In genomic region chr2:173417801-173418200, GRCh38 we compare ENCODE assay signal across 18 cellular contexts.
A peak's percentile ranks its signal among the peaks of the same experiment; 100 is the strongest.
DNase-seq lines count a peak whose midpoint lies in the region; FAIRE-seq and TF ChIP-seq lines count a peak whose summit lies in the region.
"Had no signal": no experiment of that assay in that cellular context is flagged by ENCODE, and none has a peak within 500 bp of the region (broad histone marks: within the 10 kb centered on the region; RNA-seq: fewer than 3 reads in every experiment).

No MANE protein-coding gene starts in this region.

- TF ChIP-seq CTCF in D721Med (IDR thresholded peaks at IDR 0.05; ENCODE audit: insufficient read depth, missing control alignments): no peak
- no peak for TF ChIP-seq CTCF in WERI-Rb-1 (IDR thresholded peaks at IDR 0.05; ENCODE audit: low read depth, low read length)
- TF ChIP-seq CTCF in H1 (IDR thresholded peaks at IDR 0.05; ENCODE audit: control extremely low read depth in 1 of 3, insufficient read depth in 1 of 3, low read depth in 1 of 3, low read length in 3 of 3): no peak
- TF ChIP-seq CTCF in GM10266 (IDR thresholded peaks at IDR 0.05; ENCODE audit: control insufficient read depth, insufficient read depth, low read depth, missing control alignments): no peak

- no peaks in the 10 kb centered on the region for H3K23me2 ChIP-seq in H1 (ENCODE audit: low read depth, low read length)

- TF ChIP-seq POLR2A in H1 (IDR thresholded peaks at IDR 0.05; ENCODE audit: control extremely low read depth in 1 of 2, low read depth in 2 of 2, low read length in 2 of 2): no peak

- H2BK12ac ChIP-seq in H1 (ENCODE audit: low read depth, low read length): no peak overlapping the region

- no peak for TF ChIP-seq RAD21 in H1 (IDR thresholded peaks at IDR 0.05 in 1 of 2, conservative IDR thresholded peaks at IDR 0.05 in 1 of 2; ENCODE audit: low read depth in 2 of 2, low read length in 2 of 2)

- FAIRE-seq in A204.1 (lab: Jason Lieb, UNC) (peak; percentile 67), D721Med (lab: Jason Lieb, UNC) (peak; percentile 21), H1 (lab: Jason Lieb, UNC) (no peak)
- FAIRE-seq: GM12891, GM19239 had no signal

- no peaks in the 10 kb centered on the region for H3K79me1 ChIP-seq in H1 (ENCODE audit: low read depth, low read length)

- TF ChIP-seq EP300 in H1 (IDR thresholded peaks at IDR 0.05; ENCODE audit: borderline replicate concordance in 1 of 2, low read depth in 2 of 2, low read length in 2 of 2): no peak

- POLR2A ChIA-PET in H1 (lab: Charles Lee; ENCODE audit: partially characterized antibody): no interaction called here

- H3K23ac ChIP-seq in H1 (ENCODE audit: insufficient read length): no peak overlapping the region

- no peak overlapping the region for H3K4ac ChIP-seq in H1 (replicated peaks; ENCODE audit: insufficient read length, low read depth, low read length)

- DNase-seq in D721Med (ENCODE audit: insufficient read length, low spot score) (no peak), WERI-Rb-1 (no peak), H1 (ENCODE audit: low read depth in 1 of 2, low spot score in 2 of 2) (no peak), 8988T (no peak), NCI-H1105 (lab: John Stamatoyannopoulos, UW) (no peak), glomerular visceral epithelial cell (ENCODE audit: extremely low spot score) (no peak), GM10266 (ENCODE audit: extremely low spot score) (no peak)
- DNase-seq: CD4-positive, alpha-beta memory T cell; DMS 273 treated with DMSO at 0.1 percent for 48 hours; DMS53; DND-41; EL; KG1 had no signal

- CTCF ChIA-PET in H1 (lab: Charles Lee; ENCODE audit: partially characterized antibody): no interaction called here

- no peak overlapping the region for H2AFZ ChIP-seq in H1 (ENCODE audit: low read length)

- H3K56ac ChIP-seq in H1 (replicated peaks; ENCODE audit: insufficient read length, low read depth, low read length): no peak overlapping the region

- H3K36me3 ChIP-seq in WERI-Rb-1 (no peaks in the 10 kb centered on the region), H1 (ENCODE audit: control insufficient read depth in 2 of 4, insufficient read depth in 4 of 4, low read length in 3 of 4) (no peaks in the 10 kb centered on the region)
- H3K36me3 ChIP-seq: BLaER1, HAP-1 had no signal

- no peak overlapping the region for H4K91ac ChIP-seq in H1 (replicated peaks; ENCODE audit: insufficient read length, low read length)

- no peak overlapping the region for H3K4me2 ChIP-seq in H1 (ENCODE audit: insufficient read depth in 1 of 2, low read depth in 2 of 2, low read length in 2 of 2)
- H3K4me2 ChIP-seq: BLaER1 had no signal

- H4K8ac ChIP-seq in H1 (ENCODE audit: extremely low read depth, insufficient read depth, low read length): no peak overlapping the region

- H3K27ac ChIP-seq in WERI-Rb-1 (peak overlapping the region; percentile 96; the same call in 1 of the 2 replicates), H1 (ENCODE audit: low read depth, low read length) (no peak overlapping the region)
- H3K27ac ChIP-seq: BLaER1 had no signal

- H3K27me3 ChIP-seq in WERI-Rb-1 (ENCODE audit: insufficient read depth, low read depth, severe bottlenecking): no peaks in the 10 kb centered on the region
- H3K27me3 ChIP-seq in H1 (replicated peaks in 1 of 4; ENCODE audit: control insufficient read depth in 3 of 4, extremely low read depth in 1 of 4, insufficient read depth in 3 of 4, low read length in 3 of 4): no peaks in the 10 kb centered on the region
- H3K27me3 ChIP-seq: BLaER1 had no signal

- no peak overlapping the region for H3K18ac ChIP-seq in H1 (ENCODE audit: extremely low read depth, low read length)

- peaks cover 0 to 4% (median 2%) of the 10 kb centered on the region in 4 experiments; a peak in 3 of 7 replicates for H3K4me1 ChIP-seq in H1 (replicated peaks in 1 of 4; ENCODE audit: control insufficient read depth in 3 of 4, insufficient read depth in 4 of 4, low read length in 3 of 4)
- H3K4me1 ChIP-seq: HAP-1 had no signal

- H3K9me3 ChIP-seq in WERI-Rb-1 (ENCODE audit: severe bottlenecking) (no peaks in the 10 kb centered on the region), H1 (ENCODE audit: insufficient read depth in 2 of 2, low read depth in 1 of 2, low read length in 1 of 2) (no peaks in the 10 kb centered on the region)
- H3K9me3 ChIP-seq: BLaER1, HAP-1 had no signal

- no peak overlapping the region for H3K4me3 ChIP-seq in WERI-Rb-1 (ENCODE audit: low read depth, low read length)
- no peak overlapping the region for H3K4me3 ChIP-seq in H1 (ENCODE audit: extremely low read depth in 1 of 4, insufficient read depth in 2 of 4, low read depth in 3 of 4, low read length in 4 of 4)
- H3K4me3 ChIP-seq: BLaER1, HAP-1 had no signal

- no peak overlapping the region for H4K5ac ChIP-seq in H1 (ENCODE audit: insufficient read length, low read depth, low read length)

- no peak overlapping the region for H3K14ac ChIP-seq in H1 (ENCODE audit: insufficient read length)

- no peak overlapping the region for H3K9ac ChIP-seq in H1 (replicated peaks in 1 of 4; ENCODE audit: extremely low read depth in 1 of 4, low read depth in 3 of 4, low read length in 3 of 4)
- H3K9ac ChIP-seq: BLaER1 had no signal

- no peaks in the 10 kb centered on the region for H4K20me1 ChIP-seq in H1 (replicated peaks in 1 of 2; ENCODE audit: control insufficient read depth in 1 of 2, insufficient read depth in 2 of 2, low read length in 2 of 2)
- H4K20me1 ChIP-seq: BLaER1 had no signal

- H3K79me2 ChIP-seq in H1 (ENCODE audit: control insufficient read depth in 1 of 2, insufficient read depth in 2 of 2, low read length in 2 of 2): no peaks in the 10 kb centered on the region

- H2BK5ac ChIP-seq in H1 (ENCODE audit: low read depth, low read length): no peak overlapping the region

- no peak overlapping the region for H2BK20ac ChIP-seq in H1 (ENCODE audit: low read length)

- H2BK120ac ChIP-seq in H1 (replicated peaks; ENCODE audit: low read depth, low read length): no peak overlapping the region

- H2AK5ac ChIP-seq in H1 (ENCODE audit: low read depth, low read length): no peak overlapping the region

- H2BK15ac ChIP-seq in H1 (ENCODE audit: low read length): no peak overlapping the region

TF ChIP-seq in H1, 55 proteins besides CTCF, POLR2A, EP300 and RAD21:
- TF ChIP-seq MAFK (IDR thresholded peaks at IDR 0.05; ENCODE audit: low read depth, low read length) (0 out of 2 replicates have a peak, but pooled peaks have one; percentile 23), SIX5 (IDR thresholded peaks at IDR 0.05; ENCODE audit: low read depth, low read length) (no peak)
